8 cellular contexts compared by ENCODE assay signal in genomic region chr13:50081106-50081898, GRCh38.
A peak's percentile ranks its signal among the peaks of the same experiment; 100 is the strongest.
DNase-seq lines count a peak whose midpoint lies in the region; ATAC-seq and TF ChIP-seq lines count a peak whose summit lies in the region.

No MANE protein-coding gene starts in this region.

- TF ChIP-seq CTCF in GM10266 (IDR thresholded peaks at IDR 0.05; ENCODE audit: control insufficient read depth, insufficient read depth, low read depth, missing control alignments) (peak; percentile 4), fibroblast of the aortic adventitia (IDR thresholded peaks at IDR 0.05; ENCODE audit: insufficient read depth, low read length) (no peak), tibial artery (IDR thresholded peaks at IDR 0.05) (no peak)

- H3K27me3 ChIP-seq in neuron (ENCODE audit: insufficient read depth, low read length) (no peaks in the 10 kb centered on the region), tibial artery (no peaks in the 10 kb centered on the region)

- no peaks in the 10 kb centered on the region for H3K9me3 ChIP-seq in neuron (ENCODE audit: low read length)
- no peaks in the 10 kb centered on the region for H3K9me3 ChIP-seq in tibial artery

- intact Hi-C loops in tibial artery (cut with DNase I; ENCODE audit: low total_unique reads): loop anchor here (2.0 kb wide), 1 partner anchor 85 kb away; the partner anchor contains the start of gene TRIM13

- H3K27ac ChIP-seq in tibial artery: peak overlapping the region; percentile 96 to 98

- no peaks in the 10 kb centered on the region for H3K36me3 Mint-ChIP-seq in activated T-cell treated with anti-CD3 and anti-CD28 coated beads, Interleukin-2, amount 50 U/mL, for 4 hours (ENCODE audit: insufficient read depth)

- H3K4me3 Mint-ChIP-seq in activated T-cell treated with anti-CD3 and anti-CD28 coated beads, Interleukin-2, amount 50 U/mL, for 4 hours: peak overlapping the region; percentile 99

- no peaks in the 10 kb centered on the region for H3K36me3 ChIP-seq in neuron (ENCODE audit: insufficient read depth, low read length)
- H3K36me3 ChIP-seq in tibial artery: no peaks in the 10 kb centered on the region

- no peaks in the 10 kb centered on the region for H3K9me3 Mint-ChIP-seq in activated T-cell treated with anti-CD3 and anti-CD28 coated beads, Interleukin-2, amount 50 U/mL, for 4 hours

- H2AFZ ChIP-seq in neuron (ENCODE audit: low read depth, low read length): peak overlapping the region; percentile 56

- peak; percentile 21 for ATAC-seq in HG02588 (IDR thresholded peaks at IDR 0.05; ENCODE audit: unreplicated experiment)
- ATAC-seq in activated T-cell treated with anti-CD3 and anti-CD28 coated beads, Interleukin-2, amount 50 U/mL, for 4 hours: peak; percentile 13 to 19

- DNase-seq in GM10266 (ENCODE audit: extremely low spot score) (peak; percentile 12), NCI-H510A (lab: John Stamatoyannopoulos, UW) (peak; percentile 7), fibroblast of the aortic adventitia (ENCODE audit: low read depth) (no peak), tibial artery (peak; percentile 60 to 80), middle frontal gyrus (ENCODE audit: extremely low spot score, low spot score) (no peak)
- DNase-seq in activated T-cell treated with anti-CD3 and anti-CD28 coated beads, Interleukin-2, amount 50 U/mL, for 4 hours: peak; percentile 17

- peaks cover 38% of the 10 kb centered on the region for H3K4me1 Mint-ChIP-seq in activated T-cell treated with anti-CD3 and anti-CD28 coated beads, Interleukin-2, amount 50 U/mL, for 4 hours (ENCODE audit: low read depth)

- peaks cover 18% of the 10 kb centered on the region for H3K4me1 ChIP-seq in neuron (ENCODE audit: insufficient read depth, low read length)
- peaks cover 0 to 24% (median 7%) of the 10 kb centered on the region in 4 donors for H3K4me1 ChIP-seq in tibial artery

- H3K4me3 ChIP-seq in fibroblast of the aortic adventitia (ENCODE audit: low read depth, low read length) (peak overlapping the region; percentile 90), neuron (ENCODE audit: low read length) (peak overlapping the region; percentile 61), tibial artery (peak overlapping the region; percentile 86 to 95)

- peaks cover 7% of the 10 kb centered on the region for H3K27me3 Mint-ChIP-seq in activated T-cell treated with anti-CD3 and anti-CD28 coated beads, Interleukin-2, amount 50 U/mL, for 4 hours (ENCODE audit: low read depth)

Comparison
In these comparisons a context has a peak if more than half of its experiments do, and no peak if none do; other contexts are left out.
1. DNase-seq: peak in GM10266 (single experiment), NCI-H510A (single experiment), activated T-cell treated with anti-CD3 and anti-CD28 coated beads, Interleukin-2, amount 50 U/mL, for 4 hours (single experiment) and tibial artery (2 of 2); none in fibroblast of the aortic adventitia (single experiment) and middle frontal gyrus (single experiment).
2. Peak in every context shown above with its lines, with median percentiles within 50 percentile points of each other: H3K4me3 ChIP-seq.